In genomic region chr1:198290089-198290683, GRCh38 we compare ENCODE assay signal across 21 cellular contexts.
"Had no signal": no experiment of that assay in that cellular context is flagged by ENCODE, and none has a peak within 500 bp of the region (broad histone marks: within the 10 kb centered on the region; RNA-seq: fewer than 3 reads in every experiment).

No MANE protein-coding gene starts in this region.

- H3K4me3 Mint-ChIP-seq: activated CD4-positive, alpha-beta T cell treated with anti-CD3 and anti-CD28 coated beads, Interleukin-2, amount 10 ng/mL, durations not matched to agents 7 days and 5 days; activated naive CD4-positive, alpha-beta T cell treated with anti-CD3 and anti-CD28 coated beads for 36 hours; activated T-cell treated with anti-CD3 and anti-CD28 coated beads, Interleukin-2, amount 50 U/mL, for 4 hours; dendritic cell treated with granulocyte-macrophage colony-stimulating factor and Interleukin-4, amounts not matched to agents 40 ng/mL and 50 ng/mL, for 4 days; neural progenitor cell; stimulated activated effector memory CD8-positive, alpha-beta T cell treated with anti-CD3 and anti-CD28 coated beads, Interleukin-12 subunit alpha, Interleukin-12 subunit beta, amount 100 ng/mL, for 72 hours had no signal

- H3K4me2 ChIP-seq: smooth muscle cell had no signal

- H3K9me3 ChIP-seq: breast epithelium, esophagus squamous epithelium, lower lobe of right lung, prostate gland, right atrium auricular region, stomach, vagina had no signal

- H3K27ac Mint-ChIP-seq: activated CD4-positive, alpha-beta T cell treated with anti-CD3 and anti-CD28 coated beads, Interleukin-2, amount 10 ng/mL, durations not matched to agents 7 days and 5 days; activated naive CD4-positive, alpha-beta T cell treated with anti-CD3 and anti-CD28 coated beads for 36 hours; dendritic cell treated with granulocyte-macrophage colony-stimulating factor and Interleukin-4, amounts not matched to agents 40 ng/mL and 50 ng/mL, for 4 days; stimulated activated effector memory CD8-positive, alpha-beta T cell treated with anti-CD3 and anti-CD28 coated beads, Interleukin-12 subunit alpha, Interleukin-12 subunit beta, amount 100 ng/mL, for 72 hours had no signal

- H3K27ac ChIP-seq: breast epithelium, esophagus squamous epithelium, lower lobe of right lung, neural progenitor cell, prostate gland, right atrium auricular region, stomach, vagina had no signal

- DNase-seq: activated CD4-positive, alpha-beta T cell treated with anti-CD3 and anti-CD28 coated beads, Interleukin-2, amount 10 ng/mL, durations not matched to agents 7 days and 5 days; activated CD8-positive, alpha-beta memory T cell treated with anti-CD3 and anti-CD28 coated beads, Interleukin-2, amount 50 U/mL, for 4 hours; activated naive CD4-positive, alpha-beta T cell treated with anti-CD3 and anti-CD28 coated beads for 36 hours; activated T-cell treated with anti-CD3 and anti-CD28 coated beads, Interleukin-2, amount 50 U/mL, for 4 hours; anterior cingulate cortex; effector CD8-positive, alpha-beta T cell; esophagus squamous epithelium; left cardiac atrium; lower lobe of right lung; stimulated activated CD4-positive, alpha-beta T cell treated with anti-CD3 and anti-CD28 coated beads, Interleukin-4, amount 100 ng/mL, for 24 hours; stomach; trophoblast cell had no signal

- H3K27me3 Mint-ChIP-seq: activated CD4-positive, alpha-beta T cell treated with anti-CD3 and anti-CD28 coated beads, Interleukin-2, amount 10 ng/mL, durations not matched to agents 7 days and 5 days; dendritic cell treated with granulocyte-macrophage colony-stimulating factor and Interleukin-4, amounts not matched to agents 40 ng/mL and 50 ng/mL, for 4 days had no signal

- H2AFZ ChIP-seq: neural progenitor cell had no signal

- H3K9ac ChIP-seq: neural progenitor cell had no signal

- H3K4me1 ChIP-seq: breast epithelium, lower lobe of right lung, prostate gland, vagina had no signal

- H3K9me3 Mint-ChIP-seq: activated CD4-positive, alpha-beta T cell treated with anti-CD3 and anti-CD28 coated beads, Interleukin-2, amount 10 ng/mL, durations not matched to agents 7 days and 5 days; activated naive CD4-positive, alpha-beta T cell treated with anti-CD3 and anti-CD28 coated beads for 36 hours; activated T-cell treated with anti-CD3 and anti-CD28 coated beads, Interleukin-2, amount 50 U/mL, for 4 hours; dendritic cell treated with granulocyte-macrophage colony-stimulating factor and Interleukin-4, amounts not matched to agents 40 ng/mL and 50 ng/mL, for 4 days; neural progenitor cell; stimulated activated effector memory CD8-positive, alpha-beta T cell treated with anti-CD3 and anti-CD28 coated beads, Interleukin-12 subunit alpha, Interleukin-12 subunit beta, amount 100 ng/mL, for 72 hours had no signal

- ATAC-seq: activated CD4-positive, CD25-positive, alpha-beta regulatory T cell treated with anti-CD3 and anti-CD28 coated beads, Interleukin-2, amount 50 U/mL, for 24 hours; activated T-cell treated with anti-CD3 and anti-CD28 coated beads, Interleukin-2, amount 50 U/mL, for 4 hours; lower lobe of right lung; stimulated activated effector memory CD8-positive, alpha-beta T cell treated with anti-CD3 and anti-CD28 coated beads, Interleukin-12 subunit alpha, Interleukin-12 subunit beta, amount 100 ng/mL, for 72 hours had no signal

- H3K36me3 ChIP-seq: breast epithelium, neural progenitor cell, prostate gland, right atrium auricular region had no signal

- H3K27me3 ChIP-seq: breast epithelium, esophagus squamous epithelium, neural progenitor cell, right atrium auricular region, stomach, vagina had no signal

- H3K4me3 ChIP-seq: breast epithelium, esophagus squamous epithelium, lower lobe of right lung, neural progenitor cell, prostate gland, right atrium auricular region, smooth muscle cell, stomach, vagina had no signal
